In the genomic region with DNA sequence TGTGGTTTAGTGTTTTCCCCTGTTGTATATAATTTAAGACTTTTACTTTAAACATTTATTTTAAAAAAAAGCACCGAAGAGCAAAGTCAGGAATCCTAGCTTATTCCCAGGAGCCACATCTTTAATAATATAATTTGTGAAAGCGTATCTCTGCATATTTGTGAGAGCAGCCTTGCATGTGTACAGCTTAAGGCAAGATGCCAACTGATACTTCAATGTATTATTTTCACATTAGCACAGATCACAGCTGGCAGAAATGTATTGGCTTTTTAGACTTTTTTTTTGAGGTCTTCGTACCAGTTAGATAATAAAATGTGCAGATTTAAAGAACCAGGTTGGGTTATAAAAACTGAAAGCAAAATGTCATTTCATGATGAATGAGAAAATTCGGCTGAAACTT, we compare ENCODE assay signal across 15 cellular contexts.
"Had no signal": no experiment of that assay in that cellular context is flagged by ENCODE, and none has a peak within 500 bp of the region (broad histone marks: within the 10 kb centered on the region; RNA-seq: fewer than 3 reads in every experiment).

No MANE protein-coding gene starts in this region.

- H3K36me3 ChIP-seq: esophagus squamous epithelium, spleen, thoracic aorta, upper lobe of left lung had no signal

- ATAC-seq: left ventricle myocardium superior; stimulated activated naive B cell treated with anti-CD40 and anti-IgM and Interleukin-4, amounts not matched to agents 10 μg/mL and 1 μg/mL and 100 μg/mL, for 72 hours had no signal

- H3K27ac ChIP-seq: esophagus squamous epithelium, spleen, thoracic aorta, upper lobe of left lung, VCaP had no signal

- H3K27me3 ChIP-seq: esophagus squamous epithelium, spleen, upper lobe of left lung had no signal

- H3K4me3 ChIP-seq: esophagus squamous epithelium, spleen, thoracic aorta, upper lobe of left lung had no signal

- DNase-seq: activated CD4-positive, alpha-beta T cell treated with anti-CD3 and anti-CD28 coated beads, Interleukin-2, amount 50 U/mL, for 48 hours; activated gamma-delta T cell treated with Interleukin-2 at 50 U/mL for 16 hours; amniotic stem cell; dermis blood vessel endothelial cell; effector memory CD4-positive, alpha-beta T cell; esophagus squamous epithelium; left ventricle myocardium superior; occipital lobe; posterior cingulate gyrus; spleen; stimulated activated naive B cell treated with anti-CD40 and anti-IgM and Interleukin-4, amounts not matched to agents 10 μg/mL and 1 μg/mL and 100 μg/mL, for 72 hours; upper lobe of left lung had no signal

- FAIRE-seq: endothelial cell of umbilical vein had no signal

- H3K9me3 ChIP-seq: esophagus squamous epithelium, thoracic aorta, upper lobe of left lung had no signal
